ENCODE assay signal across 8 cellular contexts in genomic region chr16:18591908-18592307, GRCh38. TPM values are rescaled to one million over a fixed set of nuclear protein-coding genes. Genes with fewer than 3 reads are reported as not detected.
DNase-seq lines count a peak whose midpoint lies in the region; ATAC-seq, FAIRE-seq and TF ChIP-seq lines count a peak whose summit lies in the region.
"Not testable (repeated sequence)": the region's sequence is repeated elsewhere in the genome, so short reads cannot be mapped to it uniquely, and the experiment has no call there.

No MANE protein-coding gene starts in this region.

- not testable (repeated sequence) for TF ChIP-seq RAD21 in A549 (conservative IDR thresholded peaks at IDR 0.05 in 1 of 2, IDR thresholded peaks at IDR 0.05 in 1 of 2)

- 20% methylated on average over 3 of the region's 4 CpGs for WGBS in A549 (ENCODE audit: missing lambda C conversion rate)

- not testable (repeated sequence) for H3K4me1 ChIP-seq in A549

- peak in 1 of 2 experiments; percentile 36 for DNase-seq in A549 (ENCODE audit: low read depth in 1 of 2, low spot score in 1 of 2)
- peak; percentile 39 for DNase-seq in GM12865 (ENCODE audit: low read depth)
- peak; percentile 40 for DNase-seq in M059J (ENCODE audit: low read depth)
- peak; percentile 30 for DNase-seq in NCI-H774 (lab: John Stamatoyannopoulos, UW)
- peak; percentile 23 for DNase-seq in SW480 (ENCODE audit: low spot score)
- DNase-seq in amniotic epithelial cell (ENCODE audit: low read depth), result peak; percentile 1
- peak; percentile 38 for DNase-seq in fibroblast of peridontal ligament (ENCODE audit: extremely low read depth)
- peak; percentile 36 to 50 for DNase-seq in lung microvascular endothelial cell (ENCODE audit: low read depth in 2 of 2)

- H3K9me3 ChIP-seq in A549, result not testable (repeated sequence)

- TF ChIP-seq POLR2A in A549 (IDR thresholded peaks at IDR 0.05; ENCODE audit: low read length), result not testable (repeated sequence)

- not testable (repeated sequence) for TF ChIP-seq EP300 in A549 (IDR thresholded peaks at IDR 0.05)

- H3K4me2 ChIP-seq in A549, result not testable (repeated sequence)

- not testable (repeated sequence) for H3K27ac ChIP-seq in A549

- CTCF ChIA-PET in A549 (lab: Yijun Ruan, JAX), result not testable (repeated sequence)

- ATAC-seq in A549, result peak; percentile 68 to 84; a peak in 5 of 6 replicates

- not testable (repeated sequence) for TF ChIP-seq CTCF in A549 (IDR thresholded peaks at IDR 0.05); GM12865 (IDR thresholded peaks at IDR 0.05; ENCODE audit: insufficient read depth, low read depth, low read length, missing control alignments)

- H3K4me3 ChIP-seq in A549; GM12865 (ENCODE audit: low read depth, low read length): not testable (repeated sequence)

- not testable (repeated sequence) for FAIRE-seq in A549 (lab: Jason Lieb, UNC)

- POLR2A ChIA-PET in A549 (lab: Yijun Ruan, JAX), result not testable (repeated sequence)

RNA-seq across cellular contexts. Expression of gene NOMO2, which starts 30.0 kb away (rescaled TPM):
- polyA plus RNA-seq in A549 (2011; rRNA removed) (123 and 151 TPM in 2 replicates), A549 (2017; fragmentation: RNase III; extraction: RNeasy Plus Mini Kit Qiagen cat#74134 plus additional on column Dnase treatment) (95.8 to 99.8 TPM (median 96.0 TPM) in 3 replicates)
- 81.5 and 89.0 TPM in 2 replicates for polyA plus RNA-seq in A549 (2012; cell fraction: cytosol; rRNA removed)
- polyA plus RNA-seq in A549 (2012; cell fraction: nucleus; rRNA removed), result 175 and 209 TPM in 2 replicates
- polyA minus RNA-seq in A549 (2011; rRNA and poly(A)+ RNA removed), result 270 and 371 TPM in 2 replicates
- 136 and 209 TPM in 2 replicates for total RNA-seq in M059J (2014; rRNA removed; shearing (Covaris generic))
- total RNA-seq in lung microvascular endothelial cell, result 105 and 145 TPM in 2 replicates
